In the genomic region with DNA sequence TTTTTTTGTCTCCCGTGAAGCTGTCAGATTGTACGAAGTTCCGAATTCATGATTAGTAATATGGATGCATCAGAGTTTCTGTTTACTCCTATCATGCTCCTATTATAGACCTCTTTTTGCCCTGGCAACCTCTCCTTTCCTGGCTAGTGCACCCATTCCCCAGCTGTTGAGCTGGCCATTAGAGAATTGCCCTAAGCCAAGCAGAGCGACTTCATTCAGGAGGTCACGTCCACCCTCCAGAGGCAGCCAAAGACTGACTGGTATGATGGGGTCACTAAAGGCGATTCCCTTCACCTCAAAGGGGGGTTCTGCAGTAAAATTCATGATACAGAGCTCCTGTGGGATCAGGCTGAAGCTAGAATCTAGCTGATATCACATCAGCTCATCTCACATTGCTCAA, we compare ENCODE assay signal across 33 cellular contexts.
"Had no signal": no experiment of that assay in that cellular context is flagged by ENCODE, and none has a peak within 500 bp of the region (broad histone marks: within the 10 kb centered on the region; RNA-seq: fewer than 3 reads in every experiment).

No MANE protein-coding gene starts in this region.

- ATAC-seq: activated CD8-positive, alpha-beta T cell treated with anti-CD3 and anti-CD28 coated beads for 36 hours; activated naive CD4-positive, alpha-beta T cell treated with anti-CD3 and anti-CD28 coated beads, Interleukin-2, amount 50 U/mL, for 72 hours; activated T-cell treated with anti-CD3 and anti-CD28 coated beads, Interleukin-2, amount 50 U/mL, for 4 hours; activated T-cell treated with anti-CD3 and anti-CD28 coated beads, Interleukin-2, amount 50 U/mL, for 72 hours; activated T-helper 17 cell treated with anti-CD3 and anti-CD28 coated beads, Interleukin-2, amount 50 U/mL, for 72 hours; body of pancreas had no signal

- DNase-seq: activated B cell treated with CpG ODN at 0.5 μM for 24 hours; activated CD4-positive, alpha-beta memory T cell treated with anti-CD3 and anti-CD28 coated beads for 36 hours; activated CD4-positive, alpha-beta T cell treated with anti-CD3 and anti-CD28 coated beads for 4 hours; activated CD4-positive, alpha-beta T cell treated with anti-CD3 and anti-CD28 coated beads, Interleukin-2, amount 10 ng/mL, durations not matched to agents 24 days and 14 days; activated CD4-positive, alpha-beta T cell treated with anti-CD3 and anti-CD28 coated beads, Interleukin-2, amount 50 U/mL, for 1 hour; activated CD4-positive, alpha-beta T cell treated with anti-CD3 and anti-CD28 coated beads, Interleukin-2, amount 50 U/mL, for 4 hours; activated CD4-positive, CD25-positive, alpha-beta regulatory T cell treated with anti-CD3 and anti-CD28 coated beads, Interleukin-2, amount 50 U/mL, for 72 hours; activated CD8-positive, alpha-beta memory T cell treated with anti-CD3 and anti-CD28 coated beads, Interleukin-2, amount 50 U/mL, for 4 hours; activated CD8-positive, alpha-beta T cell treated with anti-CD3 and anti-CD28 coated beads for 36 hours; activated effector memory CD4-positive, alpha-beta T cell treated with anti-CD3 and anti-CD28 coated beads, Interleukin-2, amount 50 U/mL, for 16 hours; activated gamma-delta T cell treated with Interleukin-2 at 50 U/mL for 16 hours; activated naive CD4-positive, alpha-beta T cell; activated naive CD4-positive, alpha-beta T cell treated with anti-CD3 and anti-CD28 coated beads for 36 hours; activated naive CD4-positive, alpha-beta T cell treated with anti-CD3 and anti-CD28 coated beads, Interleukin-2, amount 50 U/mL, for 16 hours; activated naive CD8-positive, alpha-beta T cell treated with anti-CD3 and anti-CD28 coated beads for 36 hours; activated T-cell treated with anti-CD3 and anti-CD28 coated beads for 4 hours; activated T-cell treated with anti-CD3 and anti-CD28 coated beads, Interleukin-2, amount 50 U/mL, for 1 hour; activated T-cell treated with anti-CD3 and anti-CD28 coated beads, Interleukin-2, amount 50 U/mL, for 4 hours; activated T-cell treated with anti-CD3 and anti-CD28 coated beads, Interleukin-2, amount 50 U/mL, for 72 hours; adrenal gland; amniotic stem cell; aorta; body of pancreas; brain microvascular endothelial cell; caudate nucleus; cerebellar nuclear complex; T-helper 1 cell; T-helper 2 cell; T-helper 9 cell had no signal

- H3K9me3 ChIP-seq: adrenal gland, body of pancreas, breast epithelium had no signal

- H3K27ac ChIP-seq: adrenal gland, body of pancreas, brain microvascular endothelial cell, breast epithelium, VCaP had no signal

- H3K27me3 ChIP-seq: adrenal gland, body of pancreas, brain microvascular endothelial cell, breast epithelium had no signal

- H3K4me1 ChIP-seq: adrenal gland, body of pancreas, breast epithelium had no signal

- H3K4me3 ChIP-seq: adrenal gland, body of pancreas, breast epithelium had no signal

- H3K36me3 ChIP-seq: adrenal gland, brain microvascular endothelial cell, breast epithelium had no signal
